ENCODE assay signal across 18 cellular contexts in genomic region chr2:236269876-236270275, GRCh38. TPM values are rescaled to one million over a fixed set of nuclear protein-coding genes. Genes with fewer than 3 reads are reported as not detected.
A peak's percentile ranks its signal among the peaks of the same experiment; 100 is the strongest.
DNase-seq lines count a peak whose midpoint lies in the region; TF ChIP-seq lines count a peak whose summit lies in the region.
"Not testable (repeated sequence)": the region's sequence is repeated elsewhere in the genome, so short reads cannot be mapped to it uniquely, and the experiment has no call there.
"Had no signal": no experiment of that assay in that cellular context is flagged by ENCODE, and none has a peak within 500 bp of the region (broad histone marks: within the 10 kb centered on the region; RNA-seq: fewer than 3 reads in every experiment).

No MANE protein-coding gene starts in this region.

- H3K4me1 ChIP-seq in BLaER1: peaks cover 16% of the 10 kb centered on the region
- H3K4me1 ChIP-seq in BLaER1 treated with 17β-estradiol and CSF1 and Interleukin-3, amounts not matched to agents 10 nM and 100 nM: peaks cover 6 to 14% (median 12%) of the 10 kb centered on the region in 10 experiments; a peak in 18 of 20 replicates
- H3K4me1 ChIP-seq in HEK293 (ENCODE audit: control insufficient read depth, insufficient read depth, low read length): not testable (repeated sequence)

- H3K27me3 Mint-ChIP-seq in endothelial cell (ENCODE audit: unreplicated experiment); osteocyte (ENCODE audit: unreplicated experiment): not testable (repeated sequence)

- not testable (repeated sequence) for H3K27ac Mint-ChIP-seq in endothelial cell (ENCODE audit: unreplicated experiment); osteocyte (ENCODE audit: unreplicated experiment)

- H3K36me3 ChIP-seq in BLaER1; BLaER1 treated with 17β-estradiol and CSF1 and Interleukin-3, amounts not matched to agents 10 nM and 100 nM; HEK293 (ENCODE audit: control insufficient read depth in 2 of 2, insufficient read depth in 1 of 2, low read length in 2 of 2): not testable (repeated sequence)

- peaks cover 18% of the 10 kb centered on the region for H3K36me3 Mint-ChIP-seq in endothelial cell (ENCODE audit: low read depth, unreplicated experiment)
- H3K36me3 Mint-ChIP-seq in osteocyte (ENCODE audit: unreplicated experiment): not testable (repeated sequence)

- H3K9me3 ChIP-seq in BLaER1: peaks cover 60% of the 10 kb centered on the region
- peaks cover 54 to 77% (median 63%) of the 10 kb centered on the region in 11 experiments for H3K9me3 ChIP-seq in BLaER1 treated with 17β-estradiol and CSF1 and Interleukin-3, amounts not matched to agents 10 nM and 100 nM (replicated peaks in 1 of 11)
- H3K9me3 ChIP-seq in HEK293 (ENCODE audit: control insufficient read depth, insufficient read depth, low read depth, low read length): not testable (repeated sequence)

- H3K4me1 Mint-ChIP-seq in endothelial cell (ENCODE audit: unreplicated experiment); osteocyte (ENCODE audit: unreplicated experiment): not testable (repeated sequence)

- POLR2A ChIA-PET in HEK293 (lab: Yijun Ruan, JAX): not testable (repeated sequence)

- not testable (repeated sequence) for TF ChIP-seq CTCF in HEK293 (tag by site-specific recombination; IDR thresholded peaks at IDR 0.05); endothelial cell (IDR thresholded peaks at IDR 0.05; ENCODE audit: unreplicated experiment); osteocyte (IDR thresholded peaks at IDR 0.05)

- not testable (repeated sequence) for H3K4me2 ChIP-seq in BLaER1; BLaER1 treated with 17β-estradiol and CSF1 and Interleukin-3, amounts not matched to agents 10 nM and 100 nM

- H4K20me1 ChIP-seq in BLaER1; BLaER1 treated with 17β-estradiol and CSF1 and Interleukin-3, amounts not matched to agents 10 nM and 100 nM: not testable (repeated sequence)

- not testable (repeated sequence) for H3K27me3 ChIP-seq in BLaER1; BLaER1 treated with 17β-estradiol and CSF1 and Interleukin-3, amounts not matched to agents 10 nM and 100 nM

- not testable (repeated sequence) for H3K9ac ChIP-seq in BLaER1; BLaER1 treated with 17β-estradiol and CSF1 and Interleukin-3, amounts not matched to agents 10 nM and 100 nM

- H3K9me3 Mint-ChIP-seq in endothelial cell (ENCODE audit: unreplicated experiment); osteocyte (ENCODE audit: unreplicated experiment): not testable (repeated sequence)

- H3K27ac ChIP-seq in BLaER1; BLaER1 treated with 17β-estradiol and CSF1 and Interleukin-3, amounts not matched to agents 10 nM and 100 nM; HEK293 (ENCODE audit: extremely low read depth, low read depth, low read length): not testable (repeated sequence)

- peak overlapping the region; percentile 10; the same call in 1 of the 2 replicates for H3K4me3 ChIP-seq in BLaER1
- H3K4me3 ChIP-seq in BLaER1 treated with 17β-estradiol and CSF1 and Interleukin-3, amounts not matched to agents 10 nM and 100 nM: peak overlapping the region in 6 of 10 experiments; percentile 3 to 28 (median 13); a peak in 4 of 20 replicates
- not testable (repeated sequence) for H3K4me3 ChIP-seq in HEK293 (ENCODE audit: low read depth, low read length)

- CTCF ChIA-PET in HEK293 (lab: Yijun Ruan, JAX): not testable (repeated sequence)

- peak overlapping the region; percentile 34 for H3K4me3 Mint-ChIP-seq in endothelial cell (ENCODE audit: unreplicated experiment)
- not testable (repeated sequence) for H3K4me3 Mint-ChIP-seq in osteocyte (ENCODE audit: unreplicated experiment)

- not testable (repeated sequence) for DNase-seq in endothelial cell (ENCODE audit: low spot score)
- DNase-seq in mesenteric fat pad (ENCODE audit: low spot score) (peak; percentile 65), osteocyte (ENCODE audit: extremely low spot score, unreplicated experiment) (peak; percentile 46)

TF ChIP-seq in HEK293, 187 proteins besides CTCF, POLR2A, EP300 and RAD21:
- TF ChIP-seq SETDB1 (IDR thresholded peaks at IDR 0.05; ENCODE audit: insufficient read length, low read length): peak; percentile 81
- 0 out of 2 replicates have a peak, but pooled peaks have one; percentile 46 for TF ChIP-seq TRIM28 (IDR thresholded peaks at IDR 0.05; ENCODE audit: borderline replicate concordance, low read length)

RNA-seq across cellular contexts. Expression of gene ASB18, which starts 5.7 kb away (rescaled TPM):
- total RNA-seq in endothelial cell (ENCODE audit: unreplicated experiment) (not detected), mesenteric fat pad (not detected), osteocyte (not detected in 2 replicates)
- total RNA-seq: A172; A673; B cell; Caco-2; Calu3; CD4-positive, alpha-beta memory T cell; CD4-positive, alpha-beta T cell; CD4-positive, CD25-positive, alpha-beta regulatory T cell; CD8-positive, alpha-beta memory T cell; CD8-positive, alpha-beta T cell; Daoy; G401 had no signal
